In genomic region chr11:28107726-28108618, GRCh38 we compare ENCODE assay signal across 8 cellular contexts.
DNase-seq lines count a peak whose midpoint lies in the region; FAIRE-seq and TF ChIP-seq lines count a peak whose summit lies in the region.

TSS of gene KIF18A (minus strand) at chr11:28108156. CDS start at chr11:28097947, 10,209 bp downstream.
A gene with protein sequence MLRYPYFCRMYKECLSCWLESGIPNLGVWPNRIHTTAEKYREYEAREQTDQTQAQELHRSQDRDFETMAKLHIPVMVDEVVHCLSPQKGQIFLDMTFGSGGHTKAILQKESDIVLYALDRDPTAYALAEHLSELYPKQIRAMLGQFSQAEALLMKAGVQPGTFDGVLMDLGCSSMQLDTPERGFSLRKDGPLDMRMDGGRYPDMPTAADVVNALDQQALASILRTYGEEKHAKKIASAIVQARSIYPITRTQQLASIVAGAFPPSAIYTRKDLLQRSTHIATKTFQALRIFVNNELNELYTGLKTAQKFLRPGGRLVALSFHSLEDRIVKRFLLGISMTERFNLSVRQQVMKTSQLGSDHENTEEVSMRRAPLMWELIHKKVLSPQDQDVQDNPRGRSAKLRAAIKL (plus strand): TSS chr11:28108388. CDS start chr11:28113335, 4,947 bp downstream.

- H3K4me1 Mint-ChIP-seq in nephron = peaks cover 51% of the 10 kb centered on the region
- H3K4me1 Mint-ChIP-seq in stimulated activated naive CD8-positive, alpha-beta T cell treated with anti-CD3 and anti-CD28 coated beads, Interleukin-15, Interleukin-2, amounts not matched to agents 100 ng/mL and 50 ng/mL, for 24 hours (ENCODE audit: low read depth) = peaks cover 51% of the 10 kb centered on the region

- TF ChIP-seq CTCF in Loucy (conservative IDR thresholded peaks at IDR 0.05; ENCODE audit: low read length) (no peak), fibroblast of pulmonary artery (IDR thresholded peaks at IDR 0.05; ENCODE audit: low read length, missing control alignments) (no peak), nephron (IDR thresholded peaks at IDR 0.05; ENCODE audit: unreplicated experiment in 3 of 3) (no peak)

- TF ChIP-seq POLR2A in H54 (IDR thresholded peaks at IDR 0.05; ENCODE audit: low read depth, low read length) = peak; percentile 76; the same call in 1 of the 2 replicates
- TF ChIP-seq POLR2A in Raji (IDR thresholded peaks at IDR 0.05; ENCODE audit: insufficient read depth, low read depth, low read length) = peak; percentile 83

- H3K9me3 ChIP-seq in Loucy (ENCODE audit: insufficient read depth, low read depth, low read length) = no peaks in the 10 kb centered on the region

- peak within 1 kb of the TSS; percentile 91 to 98 (median 91) for H3K4me3 Mint-ChIP-seq in nephron
- H3K4me3 Mint-ChIP-seq in stimulated activated naive CD8-positive, alpha-beta T cell treated with anti-CD3 and anti-CD28 coated beads, Interleukin-15, Interleukin-2, amounts not matched to agents 100 ng/mL and 50 ng/mL, for 24 hours = peak within 1 kb of the TSS; percentile 99

- peaks cover 8% of the 10 kb centered on the region for H3K36me3 Mint-ChIP-seq in nephron (ENCODE audit: low read depth)
- H3K36me3 Mint-ChIP-seq in stimulated activated naive CD8-positive, alpha-beta T cell treated with anti-CD3 and anti-CD28 coated beads, Interleukin-15, Interleukin-2, amounts not matched to agents 100 ng/mL and 50 ng/mL, for 24 hours (ENCODE audit: low read depth) = peaks cover 15% of the 10 kb centered on the region

- peak within 1 kb of the TSS; percentile 91 to 98 (median 95) for H3K27ac Mint-ChIP-seq in nephron
- peak within 1 kb of the TSS; percentile 99 for H3K27ac Mint-ChIP-seq in stimulated activated naive CD8-positive, alpha-beta T cell treated with anti-CD3 and anti-CD28 coated beads, Interleukin-15, Interleukin-2, amounts not matched to agents 100 ng/mL and 50 ng/mL, for 24 hours

- H3K4me3 ChIP-seq in Loucy (ENCODE audit: low read length, poor library complexity, severe bottlenecking) (peak within 1 kb of the TSS; percentile 90), fibroblast of pulmonary artery (replicated peaks; ENCODE audit: low read depth, low read length) (peak within 1 kb of the TSS; percentile 90)

- H3K9ac ChIP-seq in Loucy (ENCODE audit: low read depth, low read length, poor library complexity, severe bottlenecking) = peak within 1 kb of the TSS; percentile 90

- no peaks in the 10 kb centered on the region for H3K27me3 Mint-ChIP-seq in nephron (ENCODE audit: low read depth)
- H3K27me3 Mint-ChIP-seq in stimulated activated naive CD8-positive, alpha-beta T cell treated with anti-CD3 and anti-CD28 coated beads, Interleukin-15, Interleukin-2, amounts not matched to agents 100 ng/mL and 50 ng/mL, for 24 hours = no peaks in the 10 kb centered on the region

- peaks cover 20% of the 10 kb centered on the region for H4K20me1 ChIP-seq in Loucy (ENCODE audit: insufficient read depth, low read length, poor library complexity, severe bottlenecking)

- H2AFZ ChIP-seq in Loucy (ENCODE audit: low read length) = peak within 1 kb of the TSS; percentile 82

- H3K4me2 ChIP-seq in Loucy (ENCODE audit: low read depth, low read length, poor library complexity, severe bottlenecking) = peak within 1 kb of the TSS; percentile 89

- no peaks in the 10 kb centered on the region for H3K9me2 ChIP-seq in Loucy (replicated peaks; ENCODE audit: low read depth, low read length)

- peaks cover 89% of the 10 kb centered on the region for H3K79me2 ChIP-seq in Loucy (ENCODE audit: insufficient read depth, low read length)

- DNase-seq in EL (peak; percentile 99), H54 (ENCODE audit: insufficient read length, low spot score) (peak; percentile 64), fibroblast of pulmonary artery (ENCODE audit: low read depth) (peak; percentile 100)
- DNase-seq in activated T-helper 9 cell treated with anti-CD3 and anti-CD28 coated beads, Interleukin-2, amount 50 U/mL, for 16 hours (ENCODE audit: low read depth) = peak; percentile 96

- no peaks in the 10 kb centered on the region for H3K36me3 ChIP-seq in Loucy (ENCODE audit: insufficient read depth, low read length)

- H3K9me3 Mint-ChIP-seq in nephron = no peaks in the 10 kb centered on the region
- no peaks in the 10 kb centered on the region for H3K9me3 Mint-ChIP-seq in stimulated activated naive CD8-positive, alpha-beta T cell treated with anti-CD3 and anti-CD28 coated beads, Interleukin-15, Interleukin-2, amounts not matched to agents 100 ng/mL and 50 ng/mL, for 24 hours

- H3K4me1 ChIP-seq in Loucy (ENCODE audit: insufficient read depth, low read length, poor library complexity, severe bottlenecking) = peaks cover 68% of the 10 kb centered on the region

- peak; percentile 98 for FAIRE-seq in H54 (lab: Jason Lieb, UNC)

- no peaks in the 10 kb centered on the region for H3F3A ChIP-seq in Loucy (ENCODE audit: low read depth)

- no peaks in the 10 kb centered on the region for H3K27me3 ChIP-seq in Loucy (ENCODE audit: insufficient read depth, low read length, poor library complexity, severe bottlenecking)

Comparison
In these comparisons a context has a peak if more than half of its experiments do, and no peak if none do; other contexts are left out.
1. Peak in every context shown above with its lines: DNase-seq and H3K4me3 ChIP-seq.